ENCODE assay signal across 17 cellular contexts in the genomic region with DNA sequence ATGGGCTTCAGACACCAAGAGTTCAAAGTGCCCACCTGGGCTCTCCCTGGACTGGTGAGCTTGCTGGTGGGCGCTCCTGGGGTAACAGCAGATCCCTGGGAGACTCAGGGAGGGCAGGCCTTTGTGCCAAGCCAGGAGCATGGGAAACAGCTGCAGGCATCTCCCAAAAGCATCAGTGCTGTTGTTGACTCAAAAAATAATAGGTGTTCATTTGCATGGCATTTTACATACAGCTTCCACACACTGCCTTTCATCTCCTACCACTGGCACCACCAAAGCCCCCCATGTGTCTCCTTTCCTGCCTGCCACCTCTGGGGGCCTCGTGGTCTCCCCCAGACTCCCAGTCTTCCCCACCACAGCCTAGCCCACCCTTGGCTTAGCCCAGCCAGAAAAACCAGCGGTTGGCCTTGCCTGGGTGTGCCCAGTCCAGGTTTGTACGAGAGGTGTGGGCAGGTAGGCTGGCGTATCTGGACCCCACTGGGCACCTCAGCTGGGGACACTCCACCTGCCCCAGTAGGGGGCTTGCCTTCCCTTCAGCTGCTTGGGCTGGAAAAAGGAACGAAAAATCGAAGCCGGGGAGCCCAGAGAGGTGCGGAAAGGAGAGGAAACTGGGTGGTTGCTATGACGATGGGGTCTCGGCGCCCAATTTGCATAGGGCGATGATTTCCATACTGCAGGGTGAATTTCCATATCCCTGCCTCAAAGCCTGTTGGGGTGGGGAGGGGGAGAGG. TPM values are rescaled to one million over a fixed set of nuclear protein-coding genes. Genes with fewer than 3 reads are reported as not detected.
DNase-seq lines count a peak whose midpoint lies in the region; ATAC-seq and TF ChIP-seq lines count a peak whose summit lies in the region.
"Had no signal": no experiment of that assay in that cellular context is flagged by ENCODE, and none has a peak within 500 bp of the region (broad histone marks: within the 10 kb centered on the region; RNA-seq: fewer than 3 reads in every experiment).

No MANE protein-coding gene starts in this region.

- H3K4me3 ChIP-seq in BLaER1 treated with 17β-estradiol and CSF1 and Interleukin-3, amounts not matched to agents 10 nM and 100 nM = no peak overlapping the region
- peak overlapping the region; percentile 53 for H3K4me3 ChIP-seq in HUES48 (ENCODE audit: low read depth, low read length)
- H3K4me3 ChIP-seq in iPS DF 6.9 (ENCODE audit: low read length) = peak overlapping the region; percentile 1; the same call in 1 of the 2 replicates
- no peak overlapping the region for H3K4me3 ChIP-seq in MM.1S (ENCODE audit: low read length)
- H3K4me3 ChIP-seq: pancreas had no signal

- H3K9me2 ChIP-seq in MM.1S (replicated peaks; ENCODE audit: insufficient read depth, low read length) = no peaks in the 10 kb centered on the region

- H3K79me2 ChIP-seq in MM.1S (ENCODE audit: low read length) = no peaks in the 10 kb centered on the region

- H3K27ac ChIP-seq in BLaER1 treated with 17β-estradiol and CSF1 and Interleukin-3, amounts not matched to agents 10 nM and 100 nM = no peak overlapping the region
- H3K27ac ChIP-seq in HUES48 (ENCODE audit: low read depth, low read length) = peak overlapping the region; percentile 83
- no peak overlapping the region for H3K27ac ChIP-seq in iPS DF 6.9 (ENCODE audit: low read length)
- no peak overlapping the region for H3K27ac ChIP-seq in MM.1S (ENCODE audit: low read length)
- H3K27ac ChIP-seq: pancreas had no signal

- peak overlapping the region in 8 of 11 experiments; percentile 7 to 55 (median 33); a peak in 10 of 22 replicates for H3K4me2 ChIP-seq in BLaER1 treated with 17β-estradiol and CSF1 and Interleukin-3, amounts not matched to agents 10 nM and 100 nM
- no peak overlapping the region for H3K4me2 ChIP-seq in MM.1S (ENCODE audit: low read depth, low read length)

- H3K27me3 Mint-ChIP-seq in T-helper 17 cell = peaks cover 70% of the 10 kb centered on the region
- H3K27me3 Mint-ChIP-seq in activated T-helper 1 cell treated with anti-CD3 and anti-CD28 coated beads, Interleukin-12 subunit alpha, Interleukin-12 subunit beta, Interleukin-2, Interleukin-4 antibody, amounts not matched to agents 30 ng/mL and 10 ng/mL and 1 ng/mL, durations not matched to agents 14 hours and 24 hours and 36 hours (ENCODE audit: insufficient read depth) = peaks cover 75% of the 10 kb centered on the region

- H3F3A ChIP-seq in MM.1S (ENCODE audit: insufficient read depth, low read length) = no peaks in the 10 kb centered on the region

- intact Hi-C loops in activated T-helper 1 cell treated with anti-CD3 and anti-CD28 coated beads, Interleukin-12 subunit alpha, Interleukin-12 subunit beta, Interleukin-2, Interleukin-4 antibody, amounts not matched to agents 30 ng/mL and 10 ng/mL and 1 ng/mL, durations not matched to agents 14 hours and 24 hours and 36 hours (cut with micrococcal nuclease) = no loop called here

- peaks cover 4% of the 10 kb centered on the region for H3K4me1 Mint-ChIP-seq in T-helper 17 cell
- peaks cover 12% of the 10 kb centered on the region for H3K4me1 Mint-ChIP-seq in activated T-helper 1 cell treated with anti-CD3 and anti-CD28 coated beads, Interleukin-12 subunit alpha, Interleukin-12 subunit beta, Interleukin-2, Interleukin-4 antibody, amounts not matched to agents 30 ng/mL and 10 ng/mL and 1 ng/mL, durations not matched to agents 14 hours and 24 hours and 36 hours (ENCODE audit: low read depth)

- peaks cover 0 to 26% (median 0%) of the 10 kb centered on the region in 11 experiments; a peak in 2 of 22 replicates for H4K20me1 ChIP-seq in BLaER1 treated with 17β-estradiol and CSF1 and Interleukin-3, amounts not matched to agents 10 nM and 100 nM
- no peaks in the 10 kb centered on the region for H4K20me1 ChIP-seq in MM.1S (ENCODE audit: insufficient read depth, low read length)

- peaks cover 0 to 12% (median 9%) of the 10 kb centered on the region in 10 experiments; a peak in 12 of 20 replicates for H3K4me1 ChIP-seq in BLaER1 treated with 17β-estradiol and CSF1 and Interleukin-3, amounts not matched to agents 10 nM and 100 nM
- H3K4me1 ChIP-seq in HUES48 (ENCODE audit: control insufficient read depth, insufficient read depth, low read length) (peaks cover 24% of the 10 kb centered on the region), iPS DF 6.9 (ENCODE audit: control insufficient read depth, insufficient read depth, low read length) (peaks cover 9% of the 10 kb centered on the region), MM.1S (ENCODE audit: low read length) (no peaks in the 10 kb centered on the region)
- H3K4me1 ChIP-seq: BE2C, pancreas had no signal

- H3K9me3 Mint-ChIP-seq in activated T-helper 1 cell treated with anti-CD3 and anti-CD28 coated beads, Interleukin-12 subunit alpha, Interleukin-12 subunit beta, Interleukin-2, Interleukin-4 antibody, amounts not matched to agents 30 ng/mL and 10 ng/mL and 1 ng/mL, durations not matched to agents 14 hours and 24 hours and 36 hours = peaks cover 3% of the 10 kb centered on the region

- no peak for TF ChIP-seq CTCF in MM.1S (IDR thresholded peaks at IDR 0.05; ENCODE audit: low read length)

- no peaks in the 10 kb centered on the region for H3K9me3 ChIP-seq in BLaER1 treated with 17β-estradiol and CSF1 and Interleukin-3, amounts not matched to agents 10 nM and 100 nM (replicated peaks in 1 of 11)
- no peaks in the 10 kb centered on the region for H3K9me3 ChIP-seq in HUES48 (ENCODE audit: control insufficient read depth, insufficient read depth, low read length)
- H3K9me3 ChIP-seq in iPS DF 6.9 (ENCODE audit: control insufficient read depth, insufficient read depth, low read length) = no peaks in the 10 kb centered on the region
- H3K9me3 ChIP-seq in MM.1S (replicated peaks; ENCODE audit: insufficient read depth, low read length) = no peaks in the 10 kb centered on the region
- no peaks in the 10 kb centered on the region for H3K9me3 ChIP-seq in T-helper 17 cell (ENCODE audit: control insufficient read depth, low read length, poor library complexity, severe bottlenecking)
- H3K9me3 ChIP-seq: BE2C, pancreas had no signal

- DNase-seq in iPS DF 6.9 (ENCODE audit: low read depth, low spot score) (peak; percentile 72), MM.1S (no peak), T-helper 17 cell (no peak), HuH-7 (ENCODE audit: low spot score) (no peak)
- DNase-seq in activated T-helper 1 cell treated with anti-CD3 and anti-CD28 coated beads, Interleukin-12 subunit alpha, Interleukin-12 subunit beta, Interleukin-2, Interleukin-4 antibody, amounts not matched to agents 30 ng/mL and 10 ng/mL and 1 ng/mL, durations not matched to agents 14 hours and 24 hours and 36 hours (ENCODE audit: low spot score) = no peak
- DNase-seq: activated effector memory CD4-positive, alpha-beta T cell treated with Interleukin-2 at 50 U/mL for 16 hours; BE2C; central memory CD4-positive, alpha-beta T cell; left cardiac atrium; NCI-H510A; pancreas; stimulated activated CD4-positive, alpha-beta T cell treated with anti-CD3 and anti-CD28 coated beads, Interleukin-4, amount 100 ng/mL, for 24 hours had no signal

- WGBS in iPS DF 6.9 (ENCODE audit: insufficient coverage, insufficient read length) = no CpG with 5 or more reads among the region's 13 CpGs

- H3K27ac Mint-ChIP-seq in T-helper 17 cell = no peak overlapping the region
- no peak overlapping the region for H3K27ac Mint-ChIP-seq in activated T-helper 1 cell treated with anti-CD3 and anti-CD28 coated beads, Interleukin-12 subunit alpha, Interleukin-12 subunit beta, Interleukin-2, Interleukin-4 antibody, amounts not matched to agents 30 ng/mL and 10 ng/mL and 1 ng/mL, durations not matched to agents 14 hours and 24 hours and 36 hours

- H3K36me3 Mint-ChIP-seq in T-helper 17 cell (ENCODE audit: low read depth) = no peaks in the 10 kb centered on the region
- H3K36me3 Mint-ChIP-seq in activated T-helper 1 cell treated with anti-CD3 and anti-CD28 coated beads, Interleukin-12 subunit alpha, Interleukin-12 subunit beta, Interleukin-2, Interleukin-4 antibody, amounts not matched to agents 30 ng/mL and 10 ng/mL and 1 ng/mL, durations not matched to agents 14 hours and 24 hours and 36 hours (ENCODE audit: low read depth) = no peaks in the 10 kb centered on the region

- H3K9ac ChIP-seq in BLaER1 treated with 17β-estradiol and CSF1 and Interleukin-3, amounts not matched to agents 10 nM and 100 nM = no peak overlapping the region
- H3K9ac ChIP-seq in HUES48 (ENCODE audit: low read depth, low read length) (no peak overlapping the region), MM.1S (ENCODE audit: low read length) (no peak overlapping the region)

- no peak overlapping the region for H2AFZ ChIP-seq in MM.1S (ENCODE audit: low read length)

- no peak overlapping the region for H3K4me3 Mint-ChIP-seq in T-helper 17 cell
- H3K4me3 Mint-ChIP-seq in activated T-helper 1 cell treated with anti-CD3 and anti-CD28 coated beads, Interleukin-12 subunit alpha, Interleukin-12 subunit beta, Interleukin-2, Interleukin-4 antibody, amounts not matched to agents 30 ng/mL and 10 ng/mL and 1 ng/mL, durations not matched to agents 14 hours and 24 hours and 36 hours = no peak overlapping the region

- H3K27me3 ChIP-seq in BLaER1 treated with 17β-estradiol and CSF1 and Interleukin-3, amounts not matched to agents 10 nM and 100 nM = peaks cover 0 to 56% (median 14%) of the 10 kb centered on the region in 11 experiments; a peak in 17 of 22 replicates
- peaks cover 16% of the 10 kb centered on the region; the same call in 1 of the 2 replicates for H3K27me3 ChIP-seq in HUES48 (ENCODE audit: control insufficient read depth, insufficient read depth, low read length)
- no peaks in the 10 kb centered on the region for H3K27me3 ChIP-seq in iPS DF 6.9 (ENCODE audit: control insufficient read depth, insufficient read depth, low read length)
- H3K27me3 ChIP-seq in MM.1S (replicated peaks; ENCODE audit: insufficient read depth, low read length) = peaks cover 8% of the 10 kb centered on the region; the same call in 1 of the 2 replicates
- H3K27me3 ChIP-seq: BE2C had no signal

- H3K36me3 ChIP-seq in BLaER1 treated with 17β-estradiol and CSF1 and Interleukin-3, amounts not matched to agents 10 nM and 100 nM = no peaks in the 10 kb centered on the region
- H3K36me3 ChIP-seq in HUES48 (ENCODE audit: control insufficient read depth, insufficient read depth, low read length) = no peaks in the 10 kb centered on the region
- H3K36me3 ChIP-seq in iPS DF 6.9 (ENCODE audit: control insufficient read depth, insufficient read depth, low read length) = no peaks in the 10 kb centered on the region
- no peaks in the 10 kb centered on the region for H3K36me3 ChIP-seq in MM.1S (replicated peaks; ENCODE audit: insufficient read depth, low read length)
- H3K36me3 ChIP-seq: BE2C, pancreas had no signal

- peak; percentile 70 for ATAC-seq in GM18907 (IDR thresholded peaks at IDR 0.05; ENCODE audit: unreplicated experiment)
- ATAC-seq in T-helper 17 cell = no peak
- ATAC-seq: left cardiac atrium had no signal

RNA-seq across cellular contexts. Expression of a gene that starts 15.0 kb away (rescaled TPM):
- total RNA-seq in T-helper 17 cell = not detected
- total RNA-seq in activated T-helper 1 cell treated with anti-CD3 and anti-CD28 coated beads, Interleukin-12 subunit alpha, Interleukin-12 subunit beta, Interleukin-2, Interleukin-4 antibody, amounts not matched to agents 30 ng/mL and 10 ng/mL and 1 ng/mL, durations not matched to agents 14 hours and 24 hours and 36 hours = 0.36 TPM in 1 of 2 replicates, not detected in the other
- total RNA-seq: left cardiac atrium, SK-MEL-5, temporal lobe had no signal

RNA-seq across cellular contexts. Expression of a gene that starts 44.1 kb away (rescaled TPM):
- 1 to 10 TPM; 1.3 to 3.8 TPM for total RNA-seq in T-helper 17 cell
- 6.7 and 7.3 TPM in 2 replicates for total RNA-seq in activated T-helper 1 cell treated with anti-CD3 and anti-CD28 coated beads, Interleukin-12 subunit alpha, Interleukin-12 subunit beta, Interleukin-2, Interleukin-4 antibody, amounts not matched to agents 30 ng/mL and 10 ng/mL and 1 ng/mL, durations not matched to agents 14 hours and 24 hours and 36 hours

Comparison
In these comparisons a context has a peak if more than half of its experiments do, and no peak if none do; other contexts are left out.
1. H3K4me3 ChIP-seq: peak in HUES48 (single experiment) and iPS DF 6.9 (single experiment); none in BLaER1 treated with 17β-estradiol and CSF1 and Interleukin-3, amounts not matched to agents 10 nM and 100 nM (0 of 10) and MM.1S (single experiment).